Comparison of ENCODE assay signal across 1 cellular context in genomic region chr2:113219889-113220641, GRCh38.
TF ChIP-seq lines count a peak whose summit lies in the region.

No MANE protein-coding gene starts in this region.

TF ChIP-seq in SK-N-SH treated with all-trans-retinoic acid at 6 μM for 48 hours, 23 proteins besides CTCF, POLR2A, EP300 and RAD21 (continued from another document):
- TF ChIP-seq PATZ1 (CRISPR knock-in tag; IDR thresholded peaks at IDR 0.05; ENCODE audit: borderline replicate concordance) (no peak), TOX (CRISPR knock-in tag; IDR thresholded peaks at IDR 0.05; ENCODE audit: borderline replicate concordance) (no peak), CSDC2 (CRISPR knock-in tag; IDR thresholded peaks at IDR 0.05) (no peak), ARNTL (CRISPR knock-in tag; IDR thresholded peaks at IDR 0.05; ENCODE audit: borderline replicate concordance, low read depth) (no peak), OSR1 (CRISPR knock-in tag; IDR thresholded peaks at IDR 0.05) (no peak), TSHZ2 (CRISPR knock-in tag; IDR thresholded peaks at IDR 0.05) (no peak), SNAI2 (CRISPR knock-in tag; IDR thresholded peaks at IDR 0.05) (no peak), ESRRG (CRISPR knock-in tag; IDR thresholded peaks at IDR 0.05) (no peak), POU6F1 (CRISPR knock-in tag; IDR thresholded peaks at IDR 0.05; ENCODE audit: borderline replicate concordance, low read depth) (no peak), ZC3H10 (CRISPR knock-in tag; IDR thresholded peaks at IDR 0.05) (no peak), TCF4 (CRISPR knock-in tag; IDR thresholded peaks at IDR 0.05; ENCODE audit: borderline replicate concordance) (no peak)
